Comparison of ENCODE assay signal across 1 cellular context in genomic region chr3:159619341-159619885, GRCh38.
TF ChIP-seq lines count a peak whose summit lies in the region.

No MANE protein-coding gene starts in this region.

TF ChIP-seq in HEK293, 187 proteins besides CTCF, POLR2A, EP300 and RAD21 (continued from another document and continues in another):
- TF ChIP-seq ZNF843 (tag by site-specific recombination; IDR thresholded peaks at IDR 0.05) (peak; percentile 86), ZFP37 (tag by site-specific recombination; IDR thresholded peaks at IDR 0.05) (no peak), ZSCAN5A (tag by site-specific recombination; IDR thresholded peaks at IDR 0.05) (no peak), ZNF18 (tag by site-specific recombination; IDR thresholded peaks at IDR 0.05) (peak; percentile 55; the same call in 1 of the 2 replicates), ZNF768 (tag by site-specific recombination; IDR thresholded peaks at IDR 0.05) (no peak), ZNF488 (tag by site-specific recombination; IDR thresholded peaks at IDR 0.05) (0 out of 2 replicates have a peak, but pooled peaks have one; percentile 31), ZNF777 (tag by site-specific recombination; IDR thresholded peaks at IDR 0.05; ENCODE audit: borderline replicate concordance) (no peak), ZNF132 (tag by site-specific recombination; IDR thresholded peaks at IDR 0.05; ENCODE audit: borderline replicate concordance) (no peak), ZNF792 (tag by site-specific recombination; IDR thresholded peaks at IDR 0.05) (no peak), ZNF600 (tag by site-specific recombination; IDR thresholded peaks at IDR 0.05) (no peak), EGR2 (tag by site-specific recombination; IDR thresholded peaks at IDR 0.05; ENCODE audit: low read depth) (no peak), ZNF654 (tag by site-specific recombination; IDR thresholded peaks at IDR 0.05; ENCODE audit: low read depth) (no peak), ZNF248 (tag by site-specific recombination; IDR thresholded peaks at IDR 0.05) (no peak), ZNF280C (tag by site-specific recombination; IDR thresholded peaks at IDR 0.05) (no peak), ZNF112 (tag by site-specific recombination; IDR thresholded peaks at IDR 0.05) (no peak), ZNF169 (tag by site-specific recombination; IDR thresholded peaks at IDR 0.05) (no peak), ZNF175 (tag by site-specific recombination; IDR thresholded peaks at IDR 0.05) (no peak), ZNF146 (tag by site-specific recombination; IDR thresholded peaks at IDR 0.05) (no peak), ZNF416 (tag by site-specific recombination; IDR thresholded peaks at IDR 0.05) (no peak), ZNF433 (tag by site-specific recombination; IDR thresholded peaks at IDR 0.05; ENCODE audit: low read depth) (no peak), ZBTB21 (tag by site-specific recombination; IDR thresholded peaks at IDR 0.05) (no peak), ZNF202 (tag by site-specific recombination; IDR thresholded peaks at IDR 0.05; ENCODE audit: borderline replicate concordance) (no peak), ZNF664 (tag by site-specific recombination; IDR thresholded peaks at IDR 0.05) (no peak), ZNF311 (tag by site-specific recombination; IDR thresholded peaks at IDR 0.05; ENCODE audit: borderline replicate concordance) (no peak), KLF7 (tag by site-specific recombination; IDR thresholded peaks at IDR 0.05; ENCODE audit: borderline replicate concordance) (peak; percentile 41; the same call in 1 of the 2 replicates), ZNF391 (tag by site-specific recombination; IDR thresholded peaks at IDR 0.05; ENCODE audit: borderline replicate concordance, low read depth) (no peak), PBX3 (CRISPR knock-in tag; IDR thresholded peaks at IDR 0.05) (no peak), ZNF624 (tag by site-specific recombination; IDR thresholded peaks at IDR 0.05) (no peak), ZNF37A (tag by site-specific recombination; IDR thresholded peaks at IDR 0.05) (no peak), SCRT2 (tag by site-specific recombination; IDR thresholded peaks at IDR 0.05) (no peak), ZNF555 (tag by site-specific recombination; conservative IDR thresholded peaks at IDR 0.05) (no peak), YY2 (tag by site-specific recombination; IDR thresholded peaks at IDR 0.05) (no peak), ZNF10 (tag by site-specific recombination; IDR thresholded peaks at IDR 0.05) (no peak), ZNF266 (tag by site-specific recombination; IDR thresholded peaks at IDR 0.05; ENCODE audit: low read depth) (no peak), ZFP41 (tag by site-specific recombination; IDR thresholded peaks at IDR 0.05; ENCODE audit: borderline replicate concordance) (no peak), ZNF521 (tag by site-specific recombination; IDR thresholded peaks at IDR 0.05) (no peak), SP3 (tag by site-specific recombination; IDR thresholded peaks at IDR 0.05) (no peak), ZNF133 (tag by site-specific recombination; IDR thresholded peaks at IDR 0.05) (no peak), ZNF776 (tag by site-specific recombination; IDR thresholded peaks at IDR 0.05; ENCODE audit: borderline replicate concordance) (no peak), ZNF629 (tag by site-specific recombination; IDR thresholded peaks at IDR 0.05) (no peak), ZNF677 (tag by site-specific recombination; IDR thresholded peaks at IDR 0.05) (peak; percentile 67), ZBTB8A (tag by site-specific recombination; IDR thresholded peaks at IDR 0.05) (peak; percentile 27; the same call in 1 of the 2 replicates), BCL11B (tag by site-specific recombination; IDR thresholded peaks at IDR 0.05; ENCODE audit: low read depth) (no peak), REST (tag by site-specific recombination; IDR thresholded peaks at IDR 0.05) (no peak), ZNF114 (tag by site-specific recombination; IDR thresholded peaks at IDR 0.05) (no peak), ZBTB6 (tag by site-specific recombination; IDR thresholded peaks at IDR 0.05) (no peak), GLI4 (tag by site-specific recombination; IDR thresholded peaks at IDR 0.05) (no peak), ZNF140 (tag by site-specific recombination; IDR thresholded peaks at IDR 0.05) (no peak), ZNF366 (tag by site-specific recombination; conservative IDR thresholded peaks at IDR 0.05) (no peak), ZNF596 (tag by site-specific recombination; IDR thresholded peaks at IDR 0.05) (peak; percentile 74), ZBTB17 (tag by site-specific recombination; IDR thresholded peaks at IDR 0.05) (peak; percentile 47; the same call in 1 of the 2 replicates), ZNF157 (tag by site-specific recombination; IDR thresholded peaks at IDR 0.05) (no peak), ZNF362 (tag by site-specific recombination; IDR thresholded peaks at IDR 0.05) (no peak), RBAK (tag by site-specific recombination; IDR thresholded peaks at IDR 0.05) (no peak), ZNF473 (tag by site-specific recombination; IDR thresholded peaks at IDR 0.05) (no peak), ZNF148 (tag by site-specific recombination; IDR thresholded peaks at IDR 0.05; ENCODE audit: borderline replicate concordance) (no peak), KLF1 (tag by site-specific recombination; IDR thresholded peaks at IDR 0.05) (no peak)
